Comparison of ENCODE assay signal across 18 cellular contexts in genomic region chr10:18767981-18768380, GRCh38.
"Had no signal": no experiment of that assay in that cellular context is flagged by ENCODE, and none has a peak within 500 bp of the region (broad histone marks: within the 10 kb centered on the region; RNA-seq: fewer than 3 reads in every experiment).

No MANE protein-coding gene starts in this region.

- H3K4me1 ChIP-seq: pancreas, suprapubic skin, thyroid gland had no signal

- H3K4me3 ChIP-seq: pancreas, suprapubic skin, thyroid gland had no signal

- FAIRE-seq: pancreas, urothelium cell line had no signal

- H3K9me3 ChIP-seq: pancreas, suprapubic skin, thyroid gland had no signal

- H3K27me3 ChIP-seq: pancreas, suprapubic skin, thyroid gland had no signal

- ATAC-seq: left colon; left ventricle myocardium superior; pancreas; right cardiac atrium; stimulated activated effector memory CD8-positive, alpha-beta T cell treated with anti-CD3 and anti-CD28 coated beads, Interleukin-12 subunit alpha, Interleukin-12 subunit beta, amount 100 ng/mL, for 72 hours; stimulated activated naive CD8-positive, alpha-beta T cell treated with anti-CD3 and anti-CD28 coated beads, Interleukin-15, Interleukin-2, amounts not matched to agents 100 U/mL and 50 U/mL, for 24 hours had no signal

- H3K27ac ChIP-seq: pancreas, suprapubic skin, thyroid gland had no signal

- H3K36me3 ChIP-seq: pancreas, suprapubic skin, thyroid gland had no signal

- DNase-seq: dermis blood vessel endothelial cell; foreskin melanocyte; head of caudate nucleus; hippocampal formation; left colon; left ventricle myocardium superior; mesendoderm; naive B cell; occipital lobe; pancreas; right cardiac atrium; stimulated activated CD4-positive, alpha-beta T cell treated with anti-CD3 and anti-CD28 coated beads, Interleukin-4, amount 100 ng/mL, for 1 hour; stimulated activated CD8-positive, alpha-beta memory T cell treated with anti-CD3 and anti-CD28 coated beads, Interleukin-4, amount 100 ng/mL, for 48 hours; stimulated activated naive CD8-positive, alpha-beta T cell treated with anti-CD3 and anti-CD28 coated beads, Interleukin-15, Interleukin-2, amounts not matched to agents 100 U/mL and 50 U/mL, for 24 hours; thyroid gland had no signal
